17 cellular contexts compared by ENCODE assay signal in the genomic region with DNA sequence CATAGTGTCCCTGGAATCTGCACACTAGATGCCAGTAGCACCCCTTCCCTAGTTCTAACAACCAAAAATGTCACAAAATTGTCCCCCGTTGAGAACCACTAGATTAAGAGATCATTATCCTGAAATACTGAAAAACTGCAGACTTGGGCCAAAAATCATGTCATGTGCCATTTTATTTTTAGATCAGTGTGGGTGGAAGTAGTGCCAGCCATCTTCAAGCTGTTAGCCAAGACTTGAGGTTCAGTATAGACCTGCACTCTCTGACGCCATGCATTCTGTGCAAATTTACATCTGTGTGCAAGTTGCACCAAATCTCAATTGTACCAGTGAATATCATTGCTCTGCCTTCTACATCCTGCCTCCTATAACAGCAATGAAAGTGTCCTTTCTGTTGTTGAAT.
"Had no signal": no experiment of that assay in that cellular context is flagged by ENCODE, and none has a peak within 500 bp of the region (broad histone marks: within the 10 kb centered on the region; RNA-seq: fewer than 3 reads in every experiment).

No MANE protein-coding gene starts in this region.

- H3K27ac Mint-ChIP-seq: activated T-helper 1 cell treated with anti-CD3 and anti-CD28 coated beads, Interleukin-12 subunit alpha, Interleukin-12 subunit beta, Interleukin-2, Interleukin-4 antibody, amounts not matched to agents 30 ng/mL and 10 ng/mL and 1 ng/mL, durations not matched to agents 14 hours and 24 hours and 36 hours; stimulated activated naive B cell treated with anti-CD40 and anti-IgM and Interleukin-4, amounts not matched to agents 10 μg/mL and 1 μg/mL and 100 μg/mL, for 72 hours; T-helper 2 cell treated with Interferon-gamma antibody and Interleukin-4, amounts not matched to agents 5 μg/mL and 100 μg/mL, for 36 hours had no signal

- H3K4me3 Mint-ChIP-seq: activated T-helper 1 cell treated with anti-CD3 and anti-CD28 coated beads, Interleukin-12 subunit alpha, Interleukin-12 subunit beta, Interleukin-2, Interleukin-4 antibody, amounts not matched to agents 30 ng/mL and 10 ng/mL and 1 ng/mL, durations not matched to agents 14 hours and 24 hours and 36 hours; naive thymus-derived CD4-positive, alpha-beta T cell; stimulated activated naive B cell treated with anti-CD40 and anti-IgM and Interleukin-4, amounts not matched to agents 10 μg/mL and 1 μg/mL and 100 μg/mL, for 72 hours; T-helper 2 cell treated with Interferon-gamma antibody and Interleukin-4, amounts not matched to agents 5 μg/mL and 100 μg/mL, for 36 hours; WTC11 had no signal

- DNase-seq: activated gamma-delta T cell; brain microvascular endothelial cell; effector memory CD4-positive, alpha-beta T cell; hippocampal formation; left ventricle myocardium inferior; naive thymus-derived CD4-positive, alpha-beta T cell; stimulated activated CD4-positive, alpha-beta T cell treated with anti-CD3 and anti-CD28 coated beads, Interleukin-2, amount 100 ng/mL, for 48 hours; stimulated activated CD8-positive, alpha-beta memory T cell treated with anti-CD3 and anti-CD28 coated beads, Interleukin-4, amount 100 ng/mL, for 48 hours; stimulated activated naive B cell treated with anti-CD40 and anti-IgM and Interleukin-4, amounts not matched to agents 10 μg/mL and 1 μg/mL and 100 μg/mL, for 72 hours; testis; trophoblast cell had no signal

- ATAC-seq: activated naive CD4-positive, alpha-beta T cell treated with anti-CD3 and anti-CD28 coated beads, Interleukin-2, amount 50 U/mL, for 72 hours; naive thymus-derived CD4-positive, alpha-beta T cell; stimulated activated naive B cell treated with anti-CD40 and anti-IgM and Interleukin-4, amounts not matched to agents 10 μg/mL and 1 μg/mL and 100 μg/mL, for 72 hours; WTC11 had no signal

- H3K27me3 Mint-ChIP-seq: naive thymus-derived CD4-positive, alpha-beta T cell; stimulated activated naive B cell treated with anti-CD40 and anti-IgM and Interleukin-4, amounts not matched to agents 10 μg/mL and 1 μg/mL and 100 μg/mL, for 72 hours had no signal

- FAIRE-seq: colon, frontal cortex had no signal

- H3K36me3 Mint-ChIP-seq: activated naive CD4-positive, alpha-beta T cell treated with anti-CD3 and anti-CD28 coated beads, Interleukin-2, amount 50 U/mL, for 72 hours had no signal

- H3K9me3 Mint-ChIP-seq: activated naive CD4-positive, alpha-beta T cell treated with anti-CD3 and anti-CD28 coated beads, Interleukin-2, amount 50 U/mL, for 72 hours; activated T-helper 1 cell treated with anti-CD3 and anti-CD28 coated beads, Interleukin-12 subunit alpha, Interleukin-12 subunit beta, Interleukin-2, Interleukin-4 antibody, amounts not matched to agents 30 ng/mL and 10 ng/mL and 1 ng/mL, durations not matched to agents 14 hours and 24 hours and 36 hours; naive thymus-derived CD4-positive, alpha-beta T cell; stimulated activated naive B cell treated with anti-CD40 and anti-IgM and Interleukin-4, amounts not matched to agents 10 μg/mL and 1 μg/mL and 100 μg/mL, for 72 hours; T-helper 2 cell treated with Interferon-gamma antibody and Interleukin-4, amounts not matched to agents 5 μg/mL and 100 μg/mL, for 36 hours; WTC11 had no signal
